In genomic region chr17:39674702-39675389, GRCh38 we compare ENCODE assay signal across 9 cellular contexts. TPM values are rescaled to one million over a fixed set of nuclear protein-coding genes. Genes with fewer than 3 reads are reported as not detected.
DNase-seq lines count a peak whose midpoint lies in the region; ATAC-seq, FAIRE-seq and TF ChIP-seq lines count a peak whose summit lies in the region.
"Had no signal": no experiment of that assay in that cellular context is flagged by ENCODE, and none has a peak within 500 bp of the region (broad histone marks: within the 10 kb centered on the region; RNA-seq: fewer than 3 reads in every experiment).

No MANE protein-coding gene starts in this region.

- peak overlapping the region; percentile 93 for H3K27ac Mint-ChIP-seq in mesothelial cell of epicardium

- H3K27ac ChIP-seq in BLaER1: peak overlapping the region; percentile 86
- H3K27ac ChIP-seq in GM12878 (ENCODE audit: control insufficient read depth, insufficient read depth): no peak overlapping the region

- in situ Hi-C loops in GM12878 (cut with MboI): no loop called here
- in situ Hi-C loops in GM13977 (cut with MboI; ENCODE audit: low pct_unique_long_range_greater_than_20kb, low sequenced_read_pairs, unreplicated experiment): no loop called here

- POLR2A ChIA-PET in GM12878 (lab: Charles Lee): interaction anchor here (0.5 to 2.6 kb wide), 6 partner anchors 13 to 299 kb away, joined by 3 to 9 read pairs (median 4); partner anchors contain the start of genes IKZF3, MIEN1 and PGAP3

- TF ChIP-seq RAD21 in GM12878 (IDR thresholded peaks at IDR 0.05; ENCODE audit: insufficient read depth, low read depth, low read length): no peak

- H3K79me2 ChIP-seq in GM12878 (ENCODE audit: control insufficient read depth, insufficient read depth, low read length): no peaks in the 10 kb centered on the region

- no peaks in the 10 kb centered on the region for H4K20me1 ChIP-seq in BLaER1
- no peaks in the 10 kb centered on the region for H4K20me1 ChIP-seq in GM12878 (ENCODE audit: control insufficient read depth, insufficient read depth)

- H3K36me3 Mint-ChIP-seq in mesothelial cell of epicardium: peaks cover under 1% of the 10 kb centered on the region

- TF ChIP-seq EP300 in GM12878 (IDR thresholded peaks at IDR 0.05; ENCODE audit: borderline replicate concordance in 1 of 2, control insufficient read depth in 1 of 2, low read depth in 2 of 2, low read length in 2 of 2): no peak

- H3K9me3 Mint-ChIP-seq in mesothelial cell of epicardium: no peaks in the 10 kb centered on the region

- H3K9ac ChIP-seq in BLaER1 (peak overlapping the region; percentile 72), GM12878 (ENCODE audit: control insufficient read depth, insufficient read depth, low read length) (no peak overlapping the region)

- RAD21 ChIA-PET in GM12878 (lab: Charles Lee; ENCODE audit: unreplicated experiment): interaction anchor here (0.8 to 3.1 kb wide), 9 partner anchors 13 to 190 kb away, joined by 3 to 9 read pairs (median 5); partner anchors contain the start of genes MIEN1 and PGAP3

- H3K4me3 ChIP-seq in BLaER1 (peak overlapping the region; percentile 49), GM12878 (no peak overlapping the region), foreskin fibroblast (ENCODE audit: low read depth in 1 of 2, low read length in 2 of 2) (no peak overlapping the region)

- intact Hi-C loops in GM12878 (cut with micrococcal nuclease; ENCODE audit: unreplicated experiment): no loop called here

- TF ChIP-seq POLR2A in GM12878 (IDR thresholded peaks at IDR 0.05; ENCODE audit: low read depth, low read length): no peak

- H2AFZ ChIP-seq in GM12878 (ENCODE audit: control insufficient read depth, low read depth, low read length): no peak overlapping the region

- WGBS in GM12878 (ENCODE audit: insufficient coverage, insufficient replicate concordance, low lambda C conversion rate, missing lambda C conversion rate): 17% methylated on average over 11 of the region's 11 CpGs

- H3K36me3 ChIP-seq in BLaER1 (no peaks in the 10 kb centered on the region), GM12878 (ENCODE audit: control insufficient read depth in 2 of 2, insufficient read depth in 2 of 2, low read length in 1 of 2) (no peaks in the 10 kb centered on the region)

- H3K9me3 ChIP-seq in BLaER1 (no peaks in the 10 kb centered on the region), GM12878 (replicated peaks; ENCODE audit: control insufficient read depth, insufficient read depth, low read length) (no peaks in the 10 kb centered on the region)

- no TSS peak for BruUV-seq in GM12878 (replicated peaks; lab: Mats Ljungman, UMichigan)

- CTCF ChIA-PET in GM12878 (lab: Yijun Ruan, JAX): interaction anchor here (0.8 to 9.1 kb wide), 8 partner anchors 13 to 56 kb away, joined by 3 to 114 read pairs (median 6); partner anchors contain the start of genes MIEN1 and PGAP3

- FAIRE-seq in GM12878 (lab: Jason Lieb, UNC): no peak

- H3K27me3 Mint-ChIP-seq in mesothelial cell of epicardium (ENCODE audit: low read depth): peaks cover 19% of the 10 kb centered on the region

- no peak for TF ChIP-seq CTCF in GM12878 (IDR thresholded peaks at IDR 0.05 in 2 of 3, conservative IDR thresholded peaks at IDR 0.05 in 1 of 3; ENCODE audit: control insufficient read depth in 2 of 3, extremely low read depth in 1 of 3, insufficient read depth in 1 of 3, low read depth in 3 of 3, low read length in 3 of 3)
- no peak for TF ChIP-seq CTCF in mesothelial cell of epicardium (IDR thresholded peaks at IDR 0.05; ENCODE audit: unreplicated experiment)
- TF ChIP-seq CTCF in GM13977 (IDR thresholded peaks at IDR 0.05; ENCODE audit: extremely low read depth, insufficient read depth, missing control alignments): no peak
- TF ChIP-seq CTCF in foreskin fibroblast (IDR thresholded peaks at IDR 0.05; ENCODE audit: low read depth, low read length): no peak

- peak overlapping the region; percentile 96 for H3K4me2 ChIP-seq in BLaER1
- H3K4me2 ChIP-seq in GM12878 (ENCODE audit: control insufficient read depth, insufficient read depth): no peak overlapping the region

- SMC1A ChIA-PET in GM12878 (lab: Charles Lee; ENCODE audit: uncharacterized antibody, unreplicated experiment): interaction anchor here (0.8 to 2.0 kb wide), 6 partner anchors 13 to 55 kb away, joined by 3 to 11 read pairs (median 4); partner anchors contain the start of genes MIEN1 and PGAP3

- H3K4me1 Mint-ChIP-seq in mesothelial cell of epicardium: peaks cover 28% of the 10 kb centered on the region

- no peak overlapping the region for H3K4me3 Mint-ChIP-seq in mesothelial cell of epicardium

- H3K27me3 ChIP-seq in BLaER1 (peaks cover 11% of the 10 kb centered on the region), GM12878 (replicated peaks in 1 of 2; ENCODE audit: control insufficient read depth in 2 of 2, insufficient read depth in 2 of 2, low read length in 1 of 2) (no peaks in the 10 kb centered on the region; a peak in 1 of 4 replicates)

- ATAC-seq in GM12878: peak; percentile 52

- H3K4me1 ChIP-seq in BLaER1: peaks cover 89% of the 10 kb centered on the region
- H3K4me1 ChIP-seq in GM12878 (ENCODE audit: control insufficient read depth, insufficient read depth, low read length): peaks cover 33% of the 10 kb centered on the region

- DNase-seq in HT-29 (ENCODE audit: low spot score) (peak; percentile 81), GM12878 (ENCODE audit: low read depth, low spot score) (no peak), mesothelial cell of epicardium (ENCODE audit: low spot score in 2 of 2, unreplicated experiment in 2 of 2) (no peak), T-helper 9 cell (no peak), mesenteric fat pad (ENCODE audit: low spot score) (no peak), GM13977 (ENCODE audit: low spot score) (no peak), foreskin fibroblast (no peak)
- DNase-seq: NCI-H524 treated with DMSO at 0.1 percent for 48 hours had no signal

RNA-seq across cellular contexts. Expression of gene PNMT, which starts 6.6 kb away (rescaled TPM):
- total RNA-seq in HT-29 (2014; rRNA removed; shearing (Covaris generic)): 0.25 and 0.65 TPM in 2 replicates
- not detected in 2 replicates for total RNA-seq in GM12878 (2013; cell fraction: nucleolus; rRNA removed)
- total RNA-seq in GM12878 (2014; rRNA removed): not detected in 2 replicates
- not detected in 2 replicates for total RNA-seq in GM12878 (2014; rRNA removed; fragmentation: Illumina TruSeq; extraction: Trizol)
- not detected in 2 replicates for total RNA-seq in GM12878 (2021)
- not detected for polyA plus RNA-seq in GM12878 (2011; ENCODE audit: low read depth)
- polyA plus RNA-seq in GM12878 (2011; rRNA removed): not detected in 2 replicates
- not detected in 2 replicates for polyA plus RNA-seq in GM12878 (2011; cell fraction: cytosol; rRNA removed)
- 0.12 TPM in 1 of 2 replicates, not detected in the other for polyA plus RNA-seq in GM12878 (2011; cell fraction: nucleus; rRNA removed)
- not detected in 2 replicates for polyA plus RNA-seq in GM12878 (2012)
- polyA plus RNA-seq in GM12878 (2014; fragmentation: Illumina TruSeq; extraction: Trizol): not detected in 2 replicates
- polyA plus RNA-seq in GM12878 (2014; fragmentation: Nextera tagmentation; extraction: Ambion mirVana): not detected
- polyA plus RNA-seq in GM12878 (2014; rRNA removed): 0.24 TPM in 1 of 2 replicates, not detected in the other
- not detected for polyA plus RNA-seq in GM12878 (2016; fragmentation: Nextera tagmentation; extraction: Ambion mirVana)
- not detected in 2 replicates for polyA minus RNA-seq in GM12878 (2011; rRNA and poly(A)+ RNA removed)
- not detected in 2 replicates for polyA minus RNA-seq in GM12878 (2011; cell fraction: cytosol; rRNA and poly(A)+ RNA removed)
- polyA minus RNA-seq in GM12878 (2011; cell fraction: nucleus; rRNA and poly(A)+ RNA removed): not detected in 2 replicates
- 1.7 to 2.1 TPM (median 1.7 TPM) in 3 replicates for total RNA-seq in mesothelial cell of epicardium
- total RNA-seq in mesenteric fat pad: 0.35 TPM

RNA-seq across cellular contexts. Expression of gene TCAP, which starts 9.7 kb away (rescaled TPM):
- 1.9 and 2.2 TPM in 2 replicates for total RNA-seq in HT-29 (2014; rRNA removed; shearing (Covaris generic))
- total RNA-seq in GM12878 (2013; cell fraction: nucleolus; rRNA removed): 1.4 and 2.3 TPM in 2 replicates
- total RNA-seq in GM12878 (2014; rRNA removed) (0.17 and 0.33 TPM in 2 replicates), GM12878 (2014; rRNA removed; fragmentation: Illumina TruSeq; extraction: Trizol) (0.32 and 0.36 TPM in 2 replicates), GM12878 (2021) (0.69 and 0.95 TPM in 2 replicates), mesothelial cell of epicardium (1.6 to 3.0 TPM (median 2.3 TPM) in 3 replicates), mesenteric fat pad (0.64 TPM)
- polyA plus RNA-seq in GM12878 (2011; ENCODE audit: low read depth): 0.18 TPM
- polyA plus RNA-seq in GM12878 (2011; rRNA removed) (0.39 and 0.40 TPM in 2 replicates), GM12878 (2014; fragmentation: Illumina TruSeq; extraction: Trizol) (0.25 TPM in 1 of 2 replicates, not detected in the other), GM12878 (2014; fragmentation: Nextera tagmentation; extraction: Ambion mirVana) (not detected), GM12878 (2014; rRNA removed) (0.76 and 1.0 TPM in 2 replicates), GM12878 (2016; fragmentation: Nextera tagmentation; extraction: Ambion mirVana) (under 1 TPM in 1 of 2 experiments, not detected in 1; 0.18 TPM)
- 0.25 and 0.33 TPM in 2 replicates for polyA plus RNA-seq in GM12878 (2011; cell fraction: cytosol; rRNA removed)
- 6.5 and 7.0 TPM in 2 replicates for polyA plus RNA-seq in GM12878 (2011; cell fraction: nucleus; rRNA removed)
- polyA plus RNA-seq in GM12878 (2012): 0.45 and 0.47 TPM in 2 replicates
- 0.51 and 1.8 TPM in 2 replicates for polyA minus RNA-seq in GM12878 (2011; rRNA and poly(A)+ RNA removed)
- not detected in 2 replicates for polyA minus RNA-seq in GM12878 (2011; cell fraction: cytosol; rRNA and poly(A)+ RNA removed)
- 2.1 and 3.7 TPM in 2 replicates for polyA minus RNA-seq in GM12878 (2011; cell fraction: nucleus; rRNA and poly(A)+ RNA removed)

RNA-seq across cellular contexts. Expression of gene PGAP3, which starts 13.0 kb away (rescaled TPM):
- 34.6 and 39.1 TPM in 2 replicates for total RNA-seq in HT-29 (2014; rRNA removed; shearing (Covaris generic))
- total RNA-seq in GM12878 (2013; cell fraction: nucleolus; rRNA removed): 8.9 and 11.4 TPM in 2 replicates
- 6.4 and 7.4 TPM in 2 replicates for total RNA-seq in GM12878 (2014; rRNA removed)
- total RNA-seq in GM12878 (2014; rRNA removed; fragmentation: Illumina TruSeq; extraction: Trizol): 2.7 and 4.3 TPM in 2 replicates
- total RNA-seq in GM12878 (2021): 10.0 and 10.5 TPM in 2 replicates
- 5.0 TPM for polyA plus RNA-seq in GM12878 (2011; ENCODE audit: low read depth)
- polyA plus RNA-seq in GM12878 (2011; rRNA removed): 2.8 and 6.6 TPM in 2 replicates
- 7.8 and 10.7 TPM in 2 replicates for polyA plus RNA-seq in GM12878 (2011; cell fraction: cytosol; rRNA removed)
- 37.7 and 38.6 TPM in 2 replicates for polyA plus RNA-seq in GM12878 (2011; cell fraction: nucleus; rRNA removed)
- 7.1 and 9.7 TPM in 2 replicates for polyA plus RNA-seq in GM12878 (2012)
- 2.6 and 5.1 TPM in 2 replicates for polyA plus RNA-seq in GM12878 (2014; fragmentation: Illumina TruSeq; extraction: Trizol)
- 1 to 10 TPM in 1 of 2 experiments, under 1 TPM in 1; 0.21 to 1.2 TPM for polyA plus RNA-seq in GM12878 (2014; fragmentation: Nextera tagmentation; extraction: Ambion mirVana)
- polyA plus RNA-seq in GM12878 (2014; rRNA removed): 5.6 and 8.4 TPM in 2 replicates
- polyA plus RNA-seq in GM12878 (2016; fragmentation: Nextera tagmentation; extraction: Ambion mirVana): 1 to 10 TPM; 4.9 to 5.9 TPM
- polyA minus RNA-seq in GM12878 (2011; rRNA and poly(A)+ RNA removed): 5.3 and 11.6 TPM in 2 replicates
- polyA minus RNA-seq in GM12878 (2011; cell fraction: cytosol; rRNA and poly(A)+ RNA removed): 2.1 and 4.2 TPM in 2 replicates
- 2.8 and 7.3 TPM in 2 replicates for polyA minus RNA-seq in GM12878 (2011; cell fraction: nucleus; rRNA and poly(A)+ RNA removed)
- 36.8 to 39.1 TPM (median 37.1 TPM) in 3 replicates for total RNA-seq in mesothelial cell of epicardium
- 13.6 TPM for total RNA-seq in mesenteric fat pad

RNA-seq across cellular contexts. Expression of gene ERBB2, which starts 25.0 kb away (rescaled TPM):
- 91.0 and 110 TPM in 2 replicates for total RNA-seq in HT-29 (2014; rRNA removed; shearing (Covaris generic))
- total RNA-seq in GM12878 (2013; cell fraction: nucleolus; rRNA removed): 15.3 and 28.2 TPM in 2 replicates
- total RNA-seq in GM12878 (2014; rRNA removed): 4.1 and 5.5 TPM in 2 replicates
- 3.9 and 4.7 TPM in 2 replicates for total RNA-seq in GM12878 (2014; rRNA removed; fragmentation: Illumina TruSeq; extraction: Trizol)
- total RNA-seq in GM12878 (2021): 6.8 and 7.0 TPM in 2 replicates
- polyA plus RNA-seq in GM12878 (2011; ENCODE audit: low read depth): 1.9 TPM
- polyA plus RNA-seq in GM12878 (2011; rRNA removed): 4.0 and 4.2 TPM in 2 replicates
- 4.1 and 5.2 TPM in 2 replicates for polyA plus RNA-seq in GM12878 (2011; cell fraction: cytosol; rRNA removed)
- 13.8 and 14.2 TPM in 2 replicates for polyA plus RNA-seq in GM12878 (2011; cell fraction: nucleus; rRNA removed)
- polyA plus RNA-seq in GM12878 (2012): 4.6 and 5.3 TPM in 2 replicates
- 3.1 and 4.5 TPM in 2 replicates for polyA plus RNA-seq in GM12878 (2014; fragmentation: Illumina TruSeq; extraction: Trizol)
- under 1 TPM; 0.39 to 0.77 TPM for polyA plus RNA-seq in GM12878 (2014; fragmentation: Nextera tagmentation; extraction: Ambion mirVana)
- polyA plus RNA-seq in GM12878 (2014; rRNA removed): 5.0 and 7.0 TPM in 2 replicates
- polyA plus RNA-seq in GM12878 (2016; fragmentation: Nextera tagmentation; extraction: Ambion mirVana): 1 to 10 TPM; 3.2 to 3.7 TPM
- polyA minus RNA-seq in GM12878 (2011; rRNA and poly(A)+ RNA removed): 7.3 and 8.2 TPM in 2 replicates
- polyA minus RNA-seq in GM12878 (2011; cell fraction: cytosol; rRNA and poly(A)+ RNA removed): 2.6 and 2.9 TPM in 2 replicates
- polyA minus RNA-seq in GM12878 (2011; cell fraction: nucleus; rRNA and poly(A)+ RNA removed): 4.7 and 6.8 TPM in 2 replicates
- total RNA-seq in mesothelial cell of epicardium: 141 to 146 TPM (median 142 TPM) in 3 replicates
- total RNA-seq in mesenteric fat pad: 21.9 TPM

RNA-seq across cellular contexts. Expression of gene STARD3, which starts 37.9 kb away (rescaled TPM):
- 50.8 and 54.2 TPM in 2 replicates for total RNA-seq in HT-29 (2014; rRNA removed; shearing (Covaris generic))
- total RNA-seq in GM12878 (2013; cell fraction: nucleolus; rRNA removed): 48.2 and 60.1 TPM in 2 replicates
- total RNA-seq in GM12878 (2014; rRNA removed) (16.4 and 21.5 TPM in 2 replicates), GM12878 (2014; rRNA removed; fragmentation: Illumina TruSeq; extraction: Trizol) (14.3 and 15.8 TPM in 2 replicates), GM12878 (2021) (46.3 and 48.2 TPM in 2 replicates), mesothelial cell of epicardium (55.6 to 56.6 TPM (median 56.2 TPM) in 3 replicates), mesenteric fat pad (49.2 TPM)
- 19.2 TPM for polyA plus RNA-seq in GM12878 (2011; ENCODE audit: low read depth)
- polyA plus RNA-seq in GM12878 (2011; rRNA removed) (34.0 and 57.7 TPM in 2 replicates), GM12878 (2014; fragmentation: Illumina TruSeq; extraction: Trizol) (17.7 and 24.8 TPM in 2 replicates), GM12878 (2014; fragmentation: Nextera tagmentation; extraction: Ambion mirVana) (1 to 10 TPM in 1 of 2 experiments, under 1 TPM in 1; 0.08 to 1.4 TPM), GM12878 (2014; rRNA removed) (41.0 and 62.7 TPM in 2 replicates), GM12878 (2016; fragmentation: Nextera tagmentation; extraction: Ambion mirVana) (10 to 100 TPM; 30.2 to 38.8 TPM)
- 65.6 and 91.8 TPM in 2 replicates for polyA plus RNA-seq in GM12878 (2011; cell fraction: cytosol; rRNA removed)
- 250 and 312 TPM in 2 replicates for polyA plus RNA-seq in GM12878 (2011; cell fraction: nucleus; rRNA removed)
- 37.5 and 41.9 TPM in 2 replicates for polyA plus RNA-seq in GM12878 (2012)
- 72.9 and 96.0 TPM in 2 replicates for polyA minus RNA-seq in GM12878 (2011; rRNA and poly(A)+ RNA removed)
- polyA minus RNA-seq in GM12878 (2011; cell fraction: cytosol; rRNA and poly(A)+ RNA removed): 24.6 and 26.1 TPM in 2 replicates
- 58.8 and 76.0 TPM in 2 replicates for polyA minus RNA-seq in GM12878 (2011; cell fraction: nucleus; rRNA and poly(A)+ RNA removed)
